10 cellular contexts compared by ENCODE assay signal in genomic region chr3:158713094-158713499, GRCh38. TPM values are rescaled to one million over a fixed set of nuclear protein-coding genes. Genes with fewer than 3 reads are reported as not detected.
DNase-seq lines count a peak whose midpoint lies in the region; ATAC-seq, FAIRE-seq and TF ChIP-seq lines count a peak whose summit lies in the region.
"Had no signal": no experiment of that assay in that cellular context is flagged by ENCODE, and none has a peak within 500 bp of the region (broad histone marks: within the 10 kb centered on the region; RNA-seq: fewer than 3 reads in every experiment).

No MANE protein-coding gene starts in this region.

- no peaks in the 10 kb centered on the region for H3K9me3 Mint-ChIP-seq in stimulated activated naive B cell treated with anti-CD40 and anti-IgM and Interleukin-4, amounts not matched to agents 10 μg/mL and 1 μg/mL and 100 μg/mL, for 72 hours

- no peaks in the 10 kb centered on the region for H3K9me3 ChIP-seq in kidney (ENCODE audit: control insufficient read depth in 1 of 2, low read length in 2 of 2)
- H3K9me3 ChIP-seq: HAP-1 had no signal

- intact Hi-C loops in kidney (cut with DNase I), result no loop called here

- H3K27me3 Mint-ChIP-seq in stimulated activated naive B cell treated with anti-CD40 and anti-IgM and Interleukin-4, amounts not matched to agents 10 μg/mL and 1 μg/mL and 100 μg/mL, for 72 hours, result no peaks in the 10 kb centered on the region

- TF ChIP-seq CTCF in HL-60 (IDR thresholded peaks at IDR 0.05; ENCODE audit: insufficient read depth, low read length) (no peak), brain microvascular endothelial cell (IDR thresholded peaks at IDR 0.05; ENCODE audit: low read depth, low read length, missing control alignments) (no peak), kidney (IDR thresholded peaks at IDR 0.05; ENCODE audit: borderline replicate concordance, extremely low read depth, insufficient read depth) (no peak)

- DNase-seq in HL-60 (ENCODE audit: low read depth in 1 of 2, low spot score in 1 of 2) (peak in 1 of 2 experiments; percentile 38), brain microvascular endothelial cell (peak; percentile 83), iris pigment epithelial cell (ENCODE audit: low read depth) (peak; percentile 70), NCI-H1092 (lab: John Stamatoyannopoulos, UW) (no peak), GM19240 (ENCODE audit: insufficient read length, low spot score) (no peak), NCI-H524 (lab: John Stamatoyannopoulos, UW) (no peak), kidney (no peak)
- DNase-seq in stimulated activated naive B cell treated with anti-CD40 and anti-IgM and Interleukin-4, amounts not matched to agents 10 μg/mL and 1 μg/mL and 100 μg/mL, for 72 hours, result no peak

- no peak overlapping the region for H3K9ac ChIP-seq in kidney (ENCODE audit: low read length in 2 of 2)

- H3K4me1 Mint-ChIP-seq in stimulated activated naive B cell treated with anti-CD40 and anti-IgM and Interleukin-4, amounts not matched to agents 10 μg/mL and 1 μg/mL and 100 μg/mL, for 72 hours, result peaks cover 21 to 25% of the 10 kb centered on the region in 2 donors

- peaks cover 2% of the 10 kb centered on the region for H3K36me3 ChIP-seq in brain microvascular endothelial cell (replicated peaks)
- H3K36me3 ChIP-seq in kidney (ENCODE audit: control insufficient read depth in 1 of 2, insufficient read depth in 2 of 2, low read length in 2 of 2), result peaks cover 9% of the 10 kb centered on the region in 2 donors

- no peak for FAIRE-seq in kidney (lab: Jason Lieb, UNC)

- H3K27ac ChIP-seq in HL-60 (replicated peaks), result peak overlapping the region; percentile 23
- peak overlapping the region; percentile 93 for H3K27ac ChIP-seq in brain microvascular endothelial cell
- H3K27ac ChIP-seq in kidney (ENCODE audit: low read depth in 2 of 2, low read length in 2 of 2), result no peak overlapping the region

- peaks cover 57 to 71% of the 10 kb centered on the region in 2 donors for H3K36me3 Mint-ChIP-seq in stimulated activated naive B cell treated with anti-CD40 and anti-IgM and Interleukin-4, amounts not matched to agents 10 μg/mL and 1 μg/mL and 100 μg/mL, for 72 hours

- no peaks in the 10 kb centered on the region for H3K4me1 ChIP-seq in kidney (ENCODE audit: control insufficient read depth in 1 of 2, insufficient read depth in 1 of 2, low read depth in 1 of 2, low read length in 2 of 2)

- peak; percentile 53 to 68 for ATAC-seq in stimulated activated naive B cell treated with anti-CD40 and anti-IgM and Interleukin-4, amounts not matched to agents 10 μg/mL and 1 μg/mL and 100 μg/mL, for 72 hours (replicated peaks)

- no peak overlapping the region for H3K4me3 Mint-ChIP-seq in stimulated activated naive B cell treated with anti-CD40 and anti-IgM and Interleukin-4, amounts not matched to agents 10 μg/mL and 1 μg/mL and 100 μg/mL, for 72 hours

- H3K4me3 ChIP-seq in HL-60 (replicated peaks; ENCODE audit: insufficient read depth, low read length), result no peak overlapping the region
- H3K4me3 ChIP-seq in brain microvascular endothelial cell (ENCODE audit: low read depth, low read length), result no peak overlapping the region
- no peak overlapping the region for H3K4me3 ChIP-seq in kidney (ENCODE audit: low read length in 2 of 2)
- H3K4me3 ChIP-seq: HAP-1 had no signal

- H3K27me3 ChIP-seq in HL-60 (ENCODE audit: insufficient read depth, poor library complexity, severe bottlenecking) (no peaks in the 10 kb centered on the region), brain microvascular endothelial cell (replicated peaks) (no peaks in the 10 kb centered on the region)

- in situ Hi-C loops in brain microvascular endothelial cell (cut with HindIII; ENCODE audit: low pct_ligation_motif_present, low sequenced_read_pairs), result no loop called here

- peak overlapping the region; percentile 37 for H3K27ac Mint-ChIP-seq in stimulated activated naive B cell treated with anti-CD40 and anti-IgM and Interleukin-4, amounts not matched to agents 10 μg/mL and 1 μg/mL and 100 μg/mL, for 72 hours

RNA-seq across cellular contexts. Expression of gene RARRES1, which starts 19.2 kb away (rescaled TPM):
- total RNA-seq in kidney, result 94.0 TPM
- polyA plus RNA-seq in kidney (ENCODE audit: insufficient read depth, low read depth, low replicate concordance), result 10.3 TPM
- total RNA-seq: mononuclear cell had no signal

RNA-seq across cellular contexts. Expression of gene LXN, which starts 40.6 kb away (rescaled TPM):
- 20.6 TPM for total RNA-seq in kidney
- 21.6 TPM for polyA plus RNA-seq in kidney (ENCODE audit: insufficient read depth, low read depth, low replicate concordance)

Comparison
In these comparisons a context has a peak if more than half of its experiments do, and no peak if none do; other contexts are left out.
1. DNase-seq: peak in brain microvascular endothelial cell (single experiment) and iris pigment epithelial cell (single experiment); none in stimulated activated naive B cell treated with anti-CD40 and anti-IgM and Interleukin-4, amounts not matched to agents 10 μg/mL and 1 μg/mL and 100 μg/mL, for 72 hours (single experiment), NCI-H1092 (single experiment), GM19240 (single experiment), NCI-H524 (0 of 2) and kidney (single experiment).
2. H3K27ac ChIP-seq: peak in HL-60 (single experiment) and brain microvascular endothelial cell (single experiment); none in kidney (0 of 2).